ENCODE assay signal across 8 cellular contexts in the genomic region with DNA sequence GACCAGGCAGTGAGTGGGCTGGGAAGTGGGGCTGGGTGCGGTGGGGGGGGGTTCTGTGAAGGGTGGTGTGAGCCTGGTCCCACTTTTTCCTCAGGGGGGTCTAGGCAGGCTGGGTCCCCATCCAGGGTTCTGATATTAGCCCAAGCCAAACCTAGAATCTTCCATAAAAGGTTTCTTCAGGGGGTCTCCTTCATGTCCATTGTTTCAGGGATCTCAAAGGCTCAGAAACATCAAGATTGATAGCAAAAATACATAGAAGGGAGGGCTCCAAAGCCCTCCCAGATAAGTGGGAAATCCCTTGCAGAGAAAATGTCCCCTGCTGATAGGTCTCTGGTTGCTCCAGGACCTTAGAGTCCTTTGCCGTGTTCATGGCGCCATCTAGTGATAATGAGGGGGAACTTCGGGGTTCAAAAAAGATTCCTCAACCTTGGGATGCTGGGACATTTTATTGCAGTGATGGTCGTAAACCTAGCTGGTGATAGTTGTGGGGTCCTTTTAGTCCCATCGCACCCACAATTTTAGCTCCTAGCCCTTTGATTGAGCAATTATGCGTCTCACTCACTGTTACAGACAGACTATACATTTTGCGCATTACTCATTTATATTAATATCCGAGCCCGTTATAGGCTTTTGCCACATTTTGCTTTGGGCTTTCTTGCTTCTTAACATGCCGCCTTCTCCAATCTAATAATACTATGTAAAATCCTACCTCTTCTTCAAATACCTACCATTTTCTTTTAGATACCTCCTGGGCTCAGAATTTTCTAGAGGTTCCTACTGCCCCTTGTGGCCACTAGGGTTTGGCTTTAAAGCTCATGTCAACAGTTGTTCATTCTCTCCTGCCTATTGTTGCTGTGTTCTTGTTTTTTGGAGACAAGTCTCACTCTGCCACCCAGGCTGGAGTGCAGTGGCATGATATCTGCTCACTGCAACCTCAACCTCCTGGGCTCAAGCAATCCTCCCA. TPM values are rescaled to one million over a fixed set of nuclear protein-coding genes. Genes with fewer than 3 reads are reported as not detected.
DNase-seq lines count a peak whose midpoint lies in the region; ATAC-seq, FAIRE-seq and TF ChIP-seq lines count a peak whose summit lies in the region.

No MANE protein-coding gene starts in this region.

- peak; percentile 79 for ATAC-seq in activated CD8-positive, alpha-beta memory T cell treated with anti-CD3 and anti-CD28 coated beads, Interleukin-2, amount 10 ng/mL, durations not matched to agents 7 days and 5 days
- ATAC-seq in HG03571 (IDR thresholded peaks at IDR 0.05; ENCODE audit: unreplicated experiment), result no peak
- no peak for ATAC-seq in HG03196 (IDR thresholded peaks at IDR 0.05; ENCODE audit: unreplicated experiment)

- CTCF ChIA-PET in activated CD8-positive, alpha-beta memory T cell treated with anti-CD3 and anti-CD28 coated beads, Interleukin-2, amount 10 ng/mL, durations not matched to agents 7 days and 5 days (lab: Charles Lee), result interaction anchor here (0.6 to 4.4 kb wide), 60 partner anchors 8 to 414 kb away, joined by 3 to 26 read pairs (median 4); partner anchors contain the start of genes ATP5MC1, IGF2BP1, PRAC1 and PRAC2

- no peak for FAIRE-seq in D721Med (lab: Jason Lieb, UNC)

- H3K9me3 Mint-ChIP-seq in activated CD8-positive, alpha-beta memory T cell treated with anti-CD3 and anti-CD28 coated beads, Interleukin-2, amount 10 ng/mL, durations not matched to agents 7 days and 5 days (ENCODE audit: low read depth), result no peaks in the 10 kb centered on the region

- H3K36me3 Mint-ChIP-seq in activated CD8-positive, alpha-beta memory T cell treated with anti-CD3 and anti-CD28 coated beads, Interleukin-2, amount 10 ng/mL, durations not matched to agents 7 days and 5 days, result no peaks in the 10 kb centered on the region

- TF ChIP-seq CTCF in D721Med (IDR thresholded peaks at IDR 0.05; ENCODE audit: insufficient read depth, missing control alignments), result peak; percentile 99

- H3K27me3 Mint-ChIP-seq in activated CD8-positive, alpha-beta memory T cell treated with anti-CD3 and anti-CD28 coated beads, Interleukin-2, amount 10 ng/mL, durations not matched to agents 7 days and 5 days, result no peaks in the 10 kb centered on the region

- H3K4me3 Mint-ChIP-seq in activated CD8-positive, alpha-beta memory T cell treated with anti-CD3 and anti-CD28 coated beads, Interleukin-2, amount 10 ng/mL, durations not matched to agents 7 days and 5 days, result no peak overlapping the region

- peaks cover 6% of the 10 kb centered on the region for H3K4me1 Mint-ChIP-seq in activated CD8-positive, alpha-beta memory T cell treated with anti-CD3 and anti-CD28 coated beads, Interleukin-2, amount 10 ng/mL, durations not matched to agents 7 days and 5 days

- H3K27ac Mint-ChIP-seq in activated CD8-positive, alpha-beta memory T cell treated with anti-CD3 and anti-CD28 coated beads, Interleukin-2, amount 10 ng/mL, durations not matched to agents 7 days and 5 days, result no peak overlapping the region

- DNase-seq in D721Med (ENCODE audit: insufficient read length, low spot score) (peak; percentile 81), HT-29 (ENCODE audit: low spot score) (peak; percentile 85), NCI-H774 (lab: John Stamatoyannopoulos, UW) (peak; percentile 77), fibroblast of the conjunctiva (ENCODE audit: low read depth) (peak; percentile 71), nucleus accumbens (lab: John Stamatoyannopoulos, UW) (peak in 30 of 56 donors; percentile 0 to 53 (median 6))
- peak; percentile 65 for DNase-seq in activated CD8-positive, alpha-beta memory T cell treated with anti-CD3 and anti-CD28 coated beads, Interleukin-2, amount 10 ng/mL, durations not matched to agents 7 days and 5 days

RNA-seq across cellular contexts. Expression of gene IGF2BP1, which starts 35.1 kb away (rescaled TPM):
- not detected in 2 replicates for total RNA-seq in HT-29 (2014; rRNA removed; shearing (Covaris generic))
- total RNA-seq in activated CD8-positive, alpha-beta memory T cell treated with anti-CD3 and anti-CD28 coated beads, Interleukin-2, amount 10 ng/mL, durations not matched to agents 7 days and 5 days, result not detected

Comparison
In these comparisons a context has a peak if more than half of its experiments do, and no peak if none do; other contexts are left out.
1. DNase-seq: peak in every context shown above with its lines; median percentile 85 in HT-29; 81 in D721Med; 77 in NCI-H774; 71 in fibroblast of the conjunctiva; 65 in activated CD8-positive, alpha-beta memory T cell treated with anti-CD3 and anti-CD28 coated beads, Interleukin-2, amount 10 ng/mL, durations not matched to agents 7 days and 5 days; 6 in nucleus accumbens.